In the genomic region with DNA sequence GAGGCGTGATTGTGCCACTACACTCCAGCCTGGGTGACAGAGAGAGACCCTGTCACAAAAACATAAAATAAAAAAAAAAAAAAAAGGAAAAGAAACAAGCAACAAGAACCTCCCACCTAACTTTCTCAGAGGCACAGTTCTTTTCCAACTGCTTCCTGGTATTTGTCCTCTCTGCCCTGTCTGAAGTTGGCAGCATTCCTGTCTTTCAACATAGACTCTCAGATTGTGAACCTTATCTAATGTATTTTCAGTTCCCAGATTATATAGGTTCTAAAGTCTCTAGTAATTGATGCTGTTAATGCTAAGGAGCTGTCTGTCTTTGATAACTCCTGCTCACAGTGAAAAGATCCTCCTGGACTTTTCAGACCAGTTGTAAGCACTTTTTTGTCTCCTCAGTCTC, we compare ENCODE assay signal across 24 cellular contexts.
DNase-seq lines count a peak whose midpoint lies in the region; ATAC-seq, FAIRE-seq and TF ChIP-seq lines count a peak whose summit lies in the region.
"Had no signal": no experiment of that assay in that cellular context is flagged by ENCODE, and none has a peak within 500 bp of the region (broad histone marks: within the 10 kb centered on the region; RNA-seq: fewer than 3 reads in every experiment).

No MANE protein-coding gene starts in this region.

- POLR2A ChIA-PET in HepG2 (lab: Yijun Ruan, JAX), result no interaction called here
- POLR2A ChIA-PET in PC-3 (lab: Charles Lee; ENCODE audit: unreplicated experiment), result no interaction called here

- BruUV-seq in HepG2 (replicated peaks; lab: Mats Ljungman, UMichigan) (no TSS peak), PC-3 (replicated peaks; lab: Mats Ljungman, UMichigan) (no TSS peak)

- H3K79me2 ChIP-seq in HepG2 (ENCODE audit: insufficient read depth, low read length) (no peaks in the 10 kb centered on the region), PC-3 (ENCODE audit: low read length) (no peaks in the 10 kb centered on the region)

- H3K9me3 ChIP-seq in liver (ENCODE audit: control insufficient read depth in 4 of 4, low read length in 3 of 4) (no peaks in the 10 kb centered on the region), HepG2 (ENCODE audit: low read length) (no peaks in the 10 kb centered on the region), mucosa of descending colon (no peaks in the 10 kb centered on the region), PC-3 (ENCODE audit: low read length) (no peaks in the 10 kb centered on the region)
- H3K9me3 ChIP-seq: A549, HAP-1 had no signal

- H3F3A ChIP-seq in PC-3 (ENCODE audit: low read length, unreplicated experiment), result no peaks in the 10 kb centered on the region

- TF ChIP-seq CTCF in liver (IDR thresholded peaks at IDR 0.05; ENCODE audit: low read depth, low read length, missing input control) (no peak), HepG2 (CRISPR knock-in tag; IDR thresholded peaks at IDR 0.05) (no peak), mucosa of descending colon (IDR thresholded peaks at IDR 0.05) (no peak), PC-3 (conservative IDR thresholded peaks at IDR 0.05; ENCODE audit: low read depth, low read length) (no peak)

- in situ Hi-C loops in HepG2 (cut with HindIII; ENCODE audit: extremely low pct_ligation_motif_present, low pct_unique_long_range_greater_than_20kb), result no loop called here

- peak in 1 of 2 donors; percentile 5 for TF ChIP-seq RAD21 in liver (IDR thresholded peaks at IDR 0.05)
- TF ChIP-seq RAD21 in HepG2 (CRISPR knock-in tag; IDR thresholded peaks at IDR 0.05), result no peak

- no peaks in the 10 kb centered on the region for H4K20me1 ChIP-seq in HepG2 (ENCODE audit: insufficient read depth, low read length)
- H4K20me1 ChIP-seq in PC-3 (ENCODE audit: low read length), result no peaks in the 10 kb centered on the region

- 89% methylated on average over 1 of the region's 1 CpG for WGBS in liver
- 0% methylated on average over 1 of the region's 1 CpG for WGBS in HepG2 (ENCODE audit: low lambda C conversion rate)

- H3K36me3 ChIP-seq in liver (ENCODE audit: control insufficient read depth in 4 of 4, insufficient read depth in 3 of 4, low read depth in 1 of 4, low read length in 3 of 4) (no peaks in the 10 kb centered on the region), HepG2 (replicated peaks in 1 of 2; ENCODE audit: control insufficient read depth in 1 of 2, insufficient read depth in 2 of 2, low read length in 2 of 2) (no peaks in the 10 kb centered on the region), mucosa of descending colon (ENCODE audit: low read depth) (no peaks in the 10 kb centered on the region), PC-3 (ENCODE audit: low read depth, low read length) (no peaks in the 10 kb centered on the region)
- H3K36me3 ChIP-seq: HAP-1 had no signal

- TF ChIP-seq POLR2A in HepG2 (IDR thresholded peaks at IDR 0.05; ENCODE audit: insufficient read depth in 1 of 2, low read depth in 2 of 2, low read length in 2 of 2), result no peak

- intact Hi-C loops in HepG2 (cut with micrococcal nuclease; ENCODE audit: unreplicated experiment), result no loop called here
- intact Hi-C loops in mucosa of descending colon (cut with DNase I, micrococcal nuclease), result no loop called here
- intact Hi-C loops in PC-3 (cut with micrococcal nuclease), result no loop called here

- TF ChIP-seq EP300 in HepG2 (IDR thresholded peaks at IDR 0.05; ENCODE audit: low read depth in 2 of 2, low read length in 2 of 2), result no peak
- TF ChIP-seq EP300 in HepG2 (CRISPR knock-in tag; IDR thresholded peaks at IDR 0.05; ENCODE audit: borderline replicate concordance), result no peak

- H3K27me3 ChIP-seq in liver (ENCODE audit: control insufficient read depth in 4 of 4, insufficient read depth in 4 of 4, low read length in 3 of 4), result no peaks in the 10 kb centered on the region
- no peaks in the 10 kb centered on the region for H3K27me3 ChIP-seq in HepG2 (ENCODE audit: control insufficient read depth in 1 of 2, insufficient read depth in 2 of 2, low read length in 2 of 2)
- H3K27me3 ChIP-seq in PC-3 (ENCODE audit: low read length), result peaks cover 47% of the 10 kb centered on the region

- H3K4me1 ChIP-seq in liver (ENCODE audit: control insufficient read depth in 4 of 4, insufficient read depth in 4 of 4, low read length in 3 of 4) (no peaks in the 10 kb centered on the region), HepG2 (ENCODE audit: insufficient read depth, low read length) (no peaks in the 10 kb centered on the region), mucosa of descending colon (ENCODE audit: low read depth) (no peaks in the 10 kb centered on the region), PC-3 (ENCODE audit: insufficient read depth, low read length) (no peaks in the 10 kb centered on the region)
- H3K4me1 ChIP-seq: A549 had no signal

- CTCF ChIA-PET in HepG2 (lab: Yijun Ruan, JAX; ENCODE audit: low intra/inter-chr PET ratio, low total read pairs) (no interaction called here), PC-3 (lab: Charles Lee) (no interaction called here)

- ATAC-seq in HepG2 (no peak), left lobe of liver (peak; percentile 70), mucosa of descending colon (peak; percentile 55), PC-3 (no peak)
- ATAC-seq: A549 had no signal

- H3K4me3 ChIP-seq in liver (ENCODE audit: low read depth in 1 of 3, low read length in 3 of 3), result no peak overlapping the region
- H3K4me3 ChIP-seq in HepG2 (replicated peaks in 1 of 3; ENCODE audit: insufficient read depth in 1 of 3, low read depth in 2 of 3, low read length in 3 of 3), result no peak overlapping the region
- no peak overlapping the region for H3K4me3 ChIP-seq in mucosa of descending colon
- no peak overlapping the region for H3K4me3 ChIP-seq in PC-3 (ENCODE audit: low read length)
- H3K4me3 ChIP-seq: A549, HAP-1 had no signal

- no peak for DNase-seq in HepG2 (ENCODE audit: low spot score)
- DNase-seq in left lobe of liver (ENCODE audit: low spot score), result no peak
- peak in 1 of 3 donors; percentile 19 for DNase-seq in mucosa of descending colon
- no peak for DNase-seq in HuH-7.5 (ENCODE audit: low spot score)
- DNase-seq in PC-3, result no peak
- no peak for DNase-seq in Ammon's horn (ENCODE audit: low spot score)
- DNase-seq: 8988T; ACHN; AML-193; C1 segment of cervical spinal cord; Calu3; CD4-positive, alpha-beta memory T cell; COR-L47; DMS53; DMS79 treated with DMSO at 0.1 percent for 48 hours; GF-D8; GOT3; HFFc6 had no signal

- no peak overlapping the region for H3K9ac ChIP-seq in liver (ENCODE audit: low read depth in 1 of 2, low read length in 2 of 2)
- no peak overlapping the region for H3K9ac ChIP-seq in HepG2 (ENCODE audit: insufficient read depth, low read depth, low read length)
- H3K9ac ChIP-seq in PC-3 (ENCODE audit: low read length), result no peak overlapping the region

- no peak overlapping the region for H2AFZ ChIP-seq in HepG2 (ENCODE audit: low read length)
- no peak overlapping the region for H2AFZ ChIP-seq in PC-3 (ENCODE audit: low read length)

- FAIRE-seq in HepG2 (lab: Jason Lieb, UNC), result no peak
- FAIRE-seq: A549, GM12891, GM18507, H54 had no signal

- H3K27ac ChIP-seq in liver (ENCODE audit: low read depth in 1 of 2, low read length in 2 of 2) (no peak overlapping the region), HepG2 (ENCODE audit: extremely low read length, insufficient read depth, low read length) (no peak overlapping the region), PC-3 (ENCODE audit: low read length) (no peak overlapping the region)
- H3K27ac ChIP-seq: A549 had no signal

- no peaks in the 10 kb centered on the region for H3K9me2 ChIP-seq in PC-3 (replicated peaks; ENCODE audit: low read length)

- H3K4me2 ChIP-seq in HepG2 (ENCODE audit: low read depth, low read length) (no peak overlapping the region), PC-3 (ENCODE audit: low read length) (no peak overlapping the region)
- H3K4me2 ChIP-seq: A549 had no signal

TF ChIP-seq in liver, 16 proteins besides CTCF, POLR2A, EP300 and RAD21:
- TF ChIP-seq HNF4A (conservative IDR thresholded peaks at IDR 0.05) (peak; percentile 18 to 23), TAF1 (conservative IDR thresholded peaks at IDR 0.05) (no peak), EGR1 (IDR thresholded peaks at IDR 0.05; ENCODE audit: low read depth in 2 of 2) (no peak)

TF ChIP-seq in HepG2, 621 proteins besides CTCF, POLR2A, EP300 and RAD21 (continues in another document):
- TF ChIP-seq, protein P1, sequence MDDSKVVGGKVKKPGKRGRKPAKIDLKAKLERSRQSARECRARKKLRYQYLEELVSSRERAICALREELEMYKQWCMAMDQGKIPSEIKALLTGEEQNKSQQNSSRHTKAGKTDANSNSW (CRISPR knock-in tag; IDR thresholded peaks at IDR 0.05; ENCODE audit: borderline replicate concordance), result no peak
- TF ChIP-seq CEBPZ (IDR thresholded peaks at IDR 0.05; ENCODE audit: low read length) (no peak), ZNF317 (CRISPR knock-in tag; IDR thresholded peaks at IDR 0.05) (no peak), FOXC1 (CRISPR knock-in tag; IDR thresholded peaks at IDR 0.05; ENCODE audit: borderline replicate concordance) (no peak), HCFC1 (IDR thresholded peaks at IDR 0.05; ENCODE audit: low read depth, low read length) (no peak), GTF3A (CRISPR knock-in tag; conservative IDR thresholded peaks at IDR 0.05) (no peak), RBAK (CRISPR knock-in tag; IDR thresholded peaks at IDR 0.05) (no peak)

Comparison
In these comparisons a context has a peak if more than half of its experiments do, and no peak if none do; other contexts are left out.
1. ATAC-seq: peak in left lobe of liver (single experiment) and mucosa of descending colon (single experiment); none in HepG2 (single experiment) and PC-3 (single experiment).